In the genomic region with DNA sequence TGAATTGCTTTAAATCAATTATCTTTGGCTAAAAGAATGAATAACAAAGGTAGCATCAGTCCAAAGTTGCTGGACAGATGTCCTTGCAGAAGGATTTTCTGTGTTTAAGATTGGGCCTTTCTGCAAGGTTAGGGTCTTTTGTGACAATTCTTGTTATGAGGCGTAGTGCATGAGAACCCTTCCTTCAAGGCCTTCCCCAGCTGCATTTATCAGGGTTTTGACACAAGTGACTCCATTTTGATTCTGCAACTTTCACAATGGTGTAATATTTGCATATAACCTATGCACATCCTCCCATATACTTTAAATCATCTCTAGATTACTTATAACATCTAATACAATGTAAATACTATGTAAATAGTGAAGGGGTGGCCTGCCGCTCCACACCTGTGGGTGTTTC, we compare ENCODE assay signal across 1 cellular context.
TF ChIP-seq lines count a peak whose summit lies in the region.

No MANE protein-coding gene starts in this region.

TF ChIP-seq in K562, 482 proteins besides CTCF, POLR2A, EP300 and RAD21 (continued from another document and continues in another):
- TF ChIP-seq, protein P1, sequence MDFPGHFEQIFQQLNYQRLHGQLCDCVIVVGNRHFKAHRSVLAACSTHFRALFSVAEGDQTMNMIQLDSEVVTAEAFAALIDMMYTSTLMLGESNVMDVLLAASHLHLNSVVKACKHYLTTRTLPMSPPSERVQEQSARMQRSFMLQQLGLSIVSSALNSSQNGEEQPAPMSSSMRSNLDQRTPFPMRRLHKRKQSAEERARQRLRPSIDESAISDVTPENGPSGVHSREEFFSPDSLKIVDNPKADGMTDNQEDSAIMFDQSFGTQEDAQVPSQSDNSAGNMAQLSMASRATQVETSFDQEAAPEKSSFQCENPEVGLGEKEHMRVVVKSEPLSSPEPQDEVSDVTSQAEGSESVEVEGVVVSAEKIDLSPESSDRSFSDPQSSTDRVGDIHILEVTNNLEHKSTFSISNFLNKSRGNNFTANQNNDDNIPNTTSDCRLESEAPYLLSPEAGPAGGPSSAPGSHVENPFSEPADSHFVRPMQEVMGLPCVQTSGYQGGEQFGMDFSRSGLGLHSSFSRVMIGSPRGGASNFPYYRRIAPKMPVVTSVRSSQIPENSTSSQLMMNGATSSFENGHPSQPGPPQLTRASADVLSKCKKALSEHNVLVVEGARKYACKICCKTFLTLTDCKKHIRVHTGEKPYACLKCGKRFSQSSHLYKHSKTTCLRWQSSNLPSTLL (IDR thresholded peaks at IDR 0.05): no peak
- TF ChIP-seq ZFP30 (CRISPR knock-in tag; IDR thresholded peaks at IDR 0.05; ENCODE audit: borderline replicate concordance): no peak
- TF ChIP-seq, protein P2, sequence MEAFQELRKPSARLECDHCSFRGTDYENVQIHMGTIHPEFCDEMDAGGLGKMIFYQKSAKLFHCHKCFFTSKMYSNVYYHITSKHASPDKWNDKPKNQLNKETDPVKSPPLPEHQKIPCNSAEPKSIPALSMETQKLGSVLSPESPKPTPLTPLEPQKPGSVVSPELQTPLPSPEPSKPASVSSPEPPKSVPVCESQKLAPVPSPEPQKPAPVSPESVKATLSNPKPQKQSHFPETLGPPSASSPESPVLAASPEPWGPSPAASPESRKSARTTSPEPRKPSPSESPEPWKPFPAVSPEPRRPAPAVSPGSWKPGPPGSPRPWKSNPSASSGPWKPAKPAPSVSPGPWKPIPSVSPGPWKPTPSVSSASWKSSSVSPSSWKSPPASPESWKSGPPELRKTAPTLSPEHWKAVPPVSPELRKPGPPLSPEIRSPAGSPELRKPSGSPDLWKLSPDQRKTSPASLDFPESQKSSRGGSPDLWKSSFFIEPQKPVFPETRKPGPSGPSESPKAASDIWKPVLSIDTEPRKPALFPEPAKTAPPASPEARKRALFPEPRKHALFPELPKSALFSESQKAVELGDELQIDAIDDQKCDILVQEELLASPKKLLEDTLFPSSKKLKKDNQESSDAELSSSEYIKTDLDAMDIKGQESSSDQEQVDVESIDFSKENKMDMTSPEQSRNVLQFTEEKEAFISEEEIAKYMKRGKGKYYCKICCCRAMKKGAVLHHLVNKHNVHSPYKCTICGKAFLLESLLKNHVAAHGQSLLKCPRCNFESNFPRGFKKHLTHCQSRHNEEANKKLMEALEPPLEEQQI (IDR thresholded peaks at IDR 0.05): no peak
- TF ChIP-seq, protein P3, sequence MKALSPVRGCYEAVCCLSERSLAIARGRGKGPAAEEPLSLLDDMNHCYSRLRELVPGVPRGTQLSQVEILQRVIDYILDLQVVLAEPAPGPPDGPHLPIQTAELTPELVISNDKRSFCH (CRISPR knock-in tag; IDR thresholded peaks at IDR 0.05): no peak
- TF ChIP-seq, protein P3 (tag; IDR thresholded peaks at IDR 0.05): peak; percentile 93
- TF ChIP-seq PHF20 (IDR thresholded peaks at IDR 0.05; ENCODE audit: partially characterized antibody): no peak
- peak; percentile 88 for TF ChIP-seq ZNF311 (CRISPR knock-in tag; IDR thresholded peaks at IDR 0.05)
- TF ChIP-seq SREBF2 (CRISPR knock-in tag; IDR thresholded peaks at IDR 0.05): no peak
- TF ChIP-seq BDP1 (IDR thresholded peaks at IDR 0.05; ENCODE audit: insufficient read depth, insufficient read length): no peak
- TF ChIP-seq, protein P4, sequence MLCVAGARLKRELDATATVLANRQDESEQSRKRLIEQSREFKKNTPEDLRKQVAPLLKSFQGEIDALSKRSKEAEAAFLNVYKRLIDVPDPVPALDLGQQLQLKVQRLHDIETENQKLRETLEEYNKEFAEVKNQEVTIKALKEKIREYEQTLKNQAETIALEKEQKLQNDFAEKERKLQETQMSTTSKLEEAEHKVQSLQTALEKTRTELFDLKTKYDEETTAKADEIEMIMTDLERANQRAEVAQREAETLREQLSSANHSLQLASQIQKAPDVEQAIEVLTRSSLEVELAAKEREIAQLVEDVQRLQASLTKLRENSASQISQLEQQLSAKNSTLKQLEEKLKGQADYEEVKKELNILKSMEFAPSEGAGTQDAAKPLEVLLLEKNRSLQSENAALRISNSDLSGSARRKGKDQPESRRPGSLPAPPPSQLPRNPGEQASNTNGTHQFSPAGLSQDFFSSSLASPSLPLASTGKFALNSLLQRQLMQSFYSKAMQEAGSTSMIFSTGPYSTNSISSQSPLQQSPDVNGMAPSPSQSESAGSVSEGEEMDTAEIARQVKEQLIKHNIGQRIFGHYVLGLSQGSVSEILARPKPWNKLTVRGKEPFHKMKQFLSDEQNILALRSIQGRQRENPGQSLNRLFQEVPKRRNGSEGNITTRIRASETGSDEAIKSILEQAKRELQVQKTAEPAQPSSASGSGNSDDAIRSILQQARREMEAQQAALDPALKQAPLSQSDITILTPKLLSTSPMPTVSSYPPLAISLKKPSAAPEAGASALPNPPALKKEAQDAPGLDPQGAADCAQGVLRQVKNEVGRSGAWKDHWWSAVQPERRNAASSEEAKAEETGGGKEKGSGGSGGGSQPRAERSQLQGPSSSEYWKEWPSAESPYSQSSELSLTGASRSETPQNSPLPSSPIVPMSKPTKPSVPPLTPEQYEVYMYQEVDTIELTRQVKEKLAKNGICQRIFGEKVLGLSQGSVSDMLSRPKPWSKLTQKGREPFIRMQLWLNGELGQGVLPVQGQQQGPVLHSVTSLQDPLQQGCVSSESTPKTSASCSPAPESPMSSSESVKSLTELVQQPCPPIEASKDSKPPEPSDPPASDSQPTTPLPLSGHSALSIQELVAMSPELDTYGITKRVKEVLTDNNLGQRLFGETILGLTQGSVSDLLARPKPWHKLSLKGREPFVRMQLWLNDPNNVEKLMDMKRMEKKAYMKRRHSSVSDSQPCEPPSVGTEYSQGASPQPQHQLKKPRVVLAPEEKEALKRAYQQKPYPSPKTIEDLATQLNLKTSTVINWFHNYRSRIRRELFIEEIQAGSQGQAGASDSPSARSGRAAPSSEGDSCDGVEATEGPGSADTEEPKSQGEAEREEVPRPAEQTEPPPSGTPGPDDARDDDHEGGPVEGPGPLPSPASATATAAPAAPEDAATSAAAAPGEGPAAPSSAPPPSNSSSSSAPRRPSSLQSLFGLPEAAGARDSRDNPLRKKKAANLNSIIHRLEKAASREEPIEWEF (CRISPR knock-in tag; IDR thresholded peaks at IDR 0.05): peak; percentile 71; the same call in 1 of the 2 replicates
- TF ChIP-seq, protein P5, sequence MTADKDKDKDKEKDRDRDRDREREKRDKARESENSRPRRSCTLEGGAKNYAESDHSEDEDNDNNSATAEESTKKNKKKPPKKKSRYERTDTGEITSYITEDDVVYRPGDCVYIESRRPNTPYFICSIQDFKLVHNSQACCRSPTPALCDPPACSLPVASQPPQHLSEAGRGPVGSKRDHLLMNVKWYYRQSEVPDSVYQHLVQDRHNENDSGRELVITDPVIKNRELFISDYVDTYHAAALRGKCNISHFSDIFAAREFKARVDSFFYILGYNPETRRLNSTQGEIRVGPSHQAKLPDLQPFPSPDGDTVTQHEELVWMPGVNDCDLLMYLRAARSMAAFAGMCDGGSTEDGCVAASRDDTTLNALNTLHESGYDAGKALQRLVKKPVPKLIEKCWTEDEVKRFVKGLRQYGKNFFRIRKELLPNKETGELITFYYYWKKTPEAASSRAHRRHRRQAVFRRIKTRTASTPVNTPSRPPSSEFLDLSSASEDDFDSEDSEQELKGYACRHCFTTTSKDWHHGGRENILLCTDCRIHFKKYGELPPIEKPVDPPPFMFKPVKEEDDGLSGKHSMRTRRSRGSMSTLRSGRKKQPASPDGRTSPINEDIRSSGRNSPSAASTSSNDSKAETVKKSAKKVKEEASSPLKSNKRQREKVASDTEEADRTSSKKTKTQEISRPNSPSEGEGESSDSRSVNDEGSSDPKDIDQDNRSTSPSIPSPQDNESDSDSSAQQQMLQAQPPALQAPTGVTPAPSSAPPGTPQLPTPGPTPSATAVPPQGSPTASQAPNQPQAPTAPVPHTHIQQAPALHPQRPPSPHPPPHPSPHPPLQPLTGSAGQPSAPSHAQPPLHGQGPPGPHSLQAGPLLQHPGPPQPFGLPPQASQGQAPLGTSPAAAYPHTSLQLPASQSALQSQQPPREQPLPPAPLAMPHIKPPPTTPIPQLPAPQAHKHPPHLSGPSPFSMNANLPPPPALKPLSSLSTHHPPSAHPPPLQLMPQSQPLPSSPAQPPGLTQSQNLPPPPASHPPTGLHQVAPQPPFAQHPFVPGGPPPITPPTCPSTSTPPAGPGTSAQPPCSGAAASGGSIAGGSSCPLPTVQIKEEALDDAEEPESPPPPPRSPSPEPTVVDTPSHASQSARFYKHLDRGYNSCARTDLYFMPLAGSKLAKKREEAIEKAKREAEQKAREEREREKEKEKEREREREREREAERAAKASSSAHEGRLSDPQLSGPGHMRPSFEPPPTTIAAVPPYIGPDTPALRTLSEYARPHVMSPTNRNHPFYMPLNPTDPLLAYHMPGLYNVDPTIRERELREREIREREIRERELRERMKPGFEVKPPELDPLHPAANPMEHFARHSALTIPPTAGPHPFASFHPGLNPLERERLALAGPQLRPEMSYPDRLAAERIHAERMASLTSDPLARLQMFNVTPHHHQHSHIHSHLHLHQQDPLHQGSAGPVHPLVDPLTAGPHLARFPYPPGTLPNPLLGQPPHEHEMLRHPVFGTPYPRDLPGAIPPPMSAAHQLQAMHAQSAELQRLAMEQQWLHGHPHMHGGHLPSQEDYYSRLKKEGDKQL (CRISPR knock-in tag; IDR thresholded peaks at IDR 0.05; ENCODE audit: borderline replicate concordance): no peak
- no peak for TF ChIP-seq NRF1 (conservative IDR thresholded peaks at IDR 0.05 in 1 of 2, IDR thresholded peaks at IDR 0.05 in 1 of 2)
- no peak for TF ChIP-seq SMARCB1 (IDR thresholded peaks at IDR 0.05; ENCODE audit: insufficient read length, low read depth)
- TF ChIP-seq ZNF408 (CRISPR knock-in tag; IDR thresholded peaks at IDR 0.05; ENCODE audit: low read depth): no peak
- TF ChIP-seq BRF1 (IDR thresholded peaks at IDR 0.05; ENCODE audit: borderline replicate concordance, extremely low read depth, insufficient read length): no peak
- no peak for TF ChIP-seq ZNF384 (IDR thresholded peaks at IDR 0.05; ENCODE audit: low read depth, low read length)
- no peak for TF ChIP-seq ILF3 (IDR thresholded peaks at IDR 0.05; ENCODE audit: borderline replicate concordance)
- TF ChIP-seq, protein P6, sequence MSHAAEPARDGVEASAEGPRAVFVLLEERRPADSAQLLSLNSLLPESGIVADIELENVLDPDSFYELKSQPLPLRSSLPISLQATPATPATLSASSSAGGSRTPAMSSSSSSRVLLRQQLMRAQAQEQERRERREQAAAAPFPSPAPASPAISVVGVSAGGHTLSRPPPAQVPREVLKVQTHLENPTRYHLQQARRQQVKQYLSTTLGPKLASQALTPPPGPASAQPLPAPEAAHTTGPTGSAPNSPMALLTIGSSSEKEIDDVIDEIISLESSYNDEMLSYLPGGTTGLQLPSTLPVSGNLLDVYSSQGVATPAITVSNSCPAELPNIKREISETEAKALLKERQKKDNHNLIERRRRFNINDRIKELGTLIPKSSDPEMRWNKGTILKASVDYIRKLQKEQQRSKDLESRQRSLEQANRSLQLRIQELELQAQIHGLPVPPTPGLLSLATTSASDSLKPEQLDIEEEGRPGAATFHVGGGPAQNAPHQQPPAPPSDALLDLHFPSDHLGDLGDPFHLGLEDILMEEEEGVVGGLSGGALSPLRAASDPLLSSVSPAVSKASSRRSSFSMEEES (CRISPR knock-in tag; IDR thresholded peaks at IDR 0.05): no peak
- no peak for TF ChIP-seq CC2D1A (IDR thresholded peaks at IDR 0.05)
- TF ChIP-seq CEBPB (tag; IDR thresholded peaks at IDR 0.05): no peak
- TF ChIP-seq PHF21A (IDR thresholded peaks at IDR 0.05; ENCODE audit: borderline replicate concordance, low read depth): no peak
- TF ChIP-seq, protein P7, sequence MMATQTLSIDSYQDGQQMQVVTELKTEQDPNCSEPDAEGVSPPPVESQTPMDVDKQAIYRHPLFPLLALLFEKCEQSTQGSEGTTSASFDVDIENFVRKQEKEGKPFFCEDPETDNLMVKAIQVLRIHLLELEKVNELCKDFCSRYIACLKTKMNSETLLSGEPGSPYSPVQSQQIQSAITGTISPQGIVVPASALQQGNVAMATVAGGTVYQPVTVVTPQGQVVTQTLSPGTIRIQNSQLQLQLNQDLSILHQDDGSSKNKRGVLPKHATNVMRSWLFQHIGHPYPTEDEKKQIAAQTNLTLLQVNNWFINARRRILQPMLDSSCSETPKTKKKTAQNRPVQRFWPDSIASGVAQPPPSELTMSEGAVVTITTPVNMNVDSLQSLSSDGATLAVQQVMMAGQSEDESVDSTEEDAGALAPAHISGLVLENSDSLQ (IDR thresholded peaks at IDR 0.05): no peak
- no peak; the same call in 1 of the 2 replicates for TF ChIP-seq ZNF239 (CRISPR knock-in tag; IDR thresholded peaks at IDR 0.05)
- TF ChIP-seq, protein P8, sequence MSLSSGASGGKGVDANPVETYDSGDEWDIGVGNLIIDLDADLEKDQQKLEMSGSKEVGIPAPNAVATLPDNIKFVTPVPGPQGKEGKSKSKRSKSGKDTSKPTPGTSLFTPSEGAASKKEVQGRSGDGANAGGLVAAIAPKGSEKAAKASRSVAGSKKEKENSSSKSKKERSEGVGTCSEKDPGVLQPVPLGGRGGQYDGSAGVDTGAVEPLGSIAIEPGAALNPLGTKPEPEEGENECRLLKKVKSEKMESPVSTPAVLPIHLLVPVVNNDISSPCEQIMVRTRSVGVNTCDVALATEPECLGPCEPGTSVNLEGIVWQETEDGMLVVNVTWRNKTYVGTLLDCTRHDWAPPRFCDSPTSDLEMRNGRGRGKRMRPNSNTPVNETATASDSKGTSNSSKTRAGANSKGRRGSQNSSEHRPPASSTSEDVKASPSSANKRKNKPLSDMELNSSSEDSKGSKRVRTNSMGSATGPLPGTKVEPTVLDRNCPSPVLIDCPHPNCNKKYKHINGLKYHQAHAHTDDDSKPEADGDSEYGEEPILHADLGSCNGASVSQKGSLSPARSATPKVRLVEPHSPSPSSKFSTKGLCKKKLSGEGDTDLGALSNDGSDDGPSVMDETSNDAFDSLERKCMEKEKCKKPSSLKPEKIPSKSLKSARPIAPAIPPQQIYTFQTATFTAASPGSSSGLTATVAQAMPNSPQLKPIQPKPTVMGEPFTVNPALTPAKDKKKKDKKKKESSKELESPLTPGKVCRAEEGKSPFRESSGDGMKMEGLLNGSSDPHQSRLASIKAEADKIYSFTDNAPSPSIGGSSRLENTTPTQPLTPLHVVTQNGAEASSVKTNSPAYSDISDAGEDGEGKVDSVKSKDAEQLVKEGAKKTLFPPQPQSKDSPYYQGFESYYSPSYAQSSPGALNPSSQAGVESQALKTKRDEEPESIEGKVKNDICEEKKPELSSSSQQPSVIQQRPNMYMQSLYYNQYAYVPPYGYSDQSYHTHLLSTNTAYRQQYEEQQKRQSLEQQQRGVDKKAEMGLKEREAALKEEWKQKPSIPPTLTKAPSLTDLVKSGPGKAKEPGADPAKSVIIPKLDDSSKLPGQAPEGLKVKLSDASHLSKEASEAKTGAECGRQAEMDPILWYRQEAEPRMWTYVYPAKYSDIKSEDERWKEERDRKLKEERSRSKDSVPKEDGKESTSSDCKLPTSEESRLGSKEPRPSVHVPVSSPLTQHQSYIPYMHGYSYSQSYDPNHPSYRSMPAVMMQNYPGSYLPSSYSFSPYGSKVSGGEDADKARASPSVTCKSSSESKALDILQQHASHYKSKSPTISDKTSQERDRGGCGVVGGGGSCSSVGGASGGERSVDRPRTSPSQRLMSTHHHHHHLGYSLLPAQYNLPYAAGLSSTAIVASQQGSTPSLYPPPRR (CRISPR knock-in tag; IDR thresholded peaks at IDR 0.05; ENCODE audit: borderline replicate concordance): no peak
